ENCODE assay signal across 1 cellular context in the genomic region with DNA sequence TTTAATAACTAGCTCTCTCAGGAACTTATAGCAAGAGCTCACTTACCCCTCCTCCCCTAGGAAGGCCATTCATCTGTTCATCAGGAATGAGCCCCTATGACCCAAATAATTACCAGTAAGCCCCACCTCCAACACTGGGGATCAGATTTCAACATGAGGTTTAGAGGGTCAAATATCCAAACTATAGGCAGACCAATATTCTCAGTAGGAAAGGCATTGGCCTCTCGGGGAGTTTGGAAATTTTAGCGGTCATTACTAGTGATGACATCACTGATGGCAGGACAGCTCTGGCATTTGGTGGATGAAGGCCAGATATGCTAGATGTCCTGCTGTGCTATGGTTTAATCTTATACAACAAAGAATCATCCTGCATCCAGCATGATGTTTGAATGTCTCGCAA.
TF ChIP-seq lines count a peak whose summit lies in the region.

No MANE protein-coding gene starts in this region.

TF ChIP-seq in IMR-90, 13 proteins besides CTCF, POLR2A, EP300 and RAD21:
- TF ChIP-seq FOS (IDR thresholded peaks at IDR 0.05; ENCODE audit: low read depth, low read length) (no peak), CEBPB (IDR thresholded peaks at IDR 0.05; ENCODE audit: low read depth, low read length) (0 out of 2 replicates have a peak, but pooled peaks have one; percentile 7)
